Comparison of ENCODE assay signal across 15 cellular contexts in genomic region chr11:12319734-12320387, GRCh38. TPM values are rescaled to one million over a fixed set of nuclear protein-coding genes. Genes with fewer than 3 reads are reported as not detected.
DNase-seq lines count a peak whose midpoint lies in the region; TF ChIP-seq lines count a peak whose summit lies in the region.
"Had no signal": no experiment of that assay in that cellular context is flagged by ENCODE, and none has a peak within 500 bp of the region (broad histone marks: within the 10 kb centered on the region; RNA-seq: fewer than 3 reads in every experiment).

No MANE protein-coding gene starts in this region.

- intact Hi-C loops in breast epithelium (cut with DNase I; ENCODE audit: low total_unique reads): loop anchor here (1.0 to 10.0 kb wide), 2 partner anchors 22 to 575 kb away; no protein-coding TSS in a partner anchor

- H3K4me3 Mint-ChIP-seq in brain (peak overlapping the region in 2 of 5 experiments; percentile 17 to 58), type B pancreatic cell (peak overlapping the region; percentile 48)
- H3K4me3 Mint-ChIP-seq: activated CD4-positive, alpha-beta memory T cell treated with anti-CD3 and anti-CD28 coated beads, Interleukin-2, amount 10 ng/mL, durations not matched to agents 7 days and 5 days; T-helper 2 cell treated with Interferon-gamma antibody and Interleukin-4, amounts not matched to agents 5 μg/mL and 100 μg/mL, for 36 hours had no signal

- H3K4me1 ChIP-seq in suprapubic skin (peaks cover 14% of the 10 kb centered on the region), breast epithelium (no peaks in the 10 kb centered on the region)

- H3K27ac Mint-ChIP-seq in brain (peak overlapping the region; percentile 29 to 84 (median 77)), type B pancreatic cell (peak overlapping the region; percentile 52)
- H3K27ac Mint-ChIP-seq: activated CD4-positive, alpha-beta memory T cell treated with anti-CD3 and anti-CD28 coated beads, Interleukin-2, amount 10 ng/mL, durations not matched to agents 7 days and 5 days; progenitor cell of endocrine pancreas; T-helper 2 cell treated with Interferon-gamma antibody and Interleukin-4, amounts not matched to agents 5 μg/mL and 100 μg/mL, for 36 hours had no signal

- no peak for TF ChIP-seq POLR2A in suprapubic skin (IDR thresholded peaks at IDR 0.05)
- no peak for TF ChIP-seq POLR2A in breast epithelium (IDR thresholded peaks at IDR 0.05)

- DNase-seq in NCI-H82 (lab: John Stamatoyannopoulos, UW) (peak; percentile 74), NCI-H82 treated with DMSO at 0.1 percent for 48 hours (lab: John Stamatoyannopoulos, UW; ENCODE audit: unreplicated experiment) (no peak), NCI-H2107 (lab: John Stamatoyannopoulos, UW) (peak; percentile 72), type B pancreatic cell (ENCODE audit: extremely low spot score, unreplicated experiment) (no peak), suprapubic skin (ENCODE audit: low spot score in 2 of 2) (no peak), breast epithelium (ENCODE audit: low spot score in 2 of 2) (no peak), ecto neural progenitor cell (ENCODE audit: low spot score) (no peak)
- DNase-seq: activated CD4-positive, alpha-beta memory T cell treated with anti-CD3 and anti-CD28 coated beads, Interleukin-2, amount 10 ng/mL, durations not matched to agents 7 days and 5 days; KG1; mesendoderm; stimulated activated CD4-positive, alpha-beta T cell treated with anti-CD3 and anti-CD28 coated beads, Interleukin-1b, Interleukin-23, amount 100 ng/mL, for 48 hours had no signal

- H3K36me3 Mint-ChIP-seq in brain (no peaks in the 10 kb centered on the region), type B pancreatic cell (no peaks in the 10 kb centered on the region)

- peaks cover 8% of the 10 kb centered on the region for H3K27me3 Mint-ChIP-seq in brain
- no peaks in the 10 kb centered on the region for H3K27me3 Mint-ChIP-seq in type B pancreatic cell
- H3K27me3 Mint-ChIP-seq: activated CD4-positive, alpha-beta memory T cell treated with anti-CD3 and anti-CD28 coated beads, Interleukin-2, amount 10 ng/mL, durations not matched to agents 7 days and 5 days; progenitor cell of endocrine pancreas had no signal

- TF ChIP-seq CTCF in brain (conservative IDR thresholded peaks at IDR 0.05): no peak
- no peak for TF ChIP-seq CTCF in type B pancreatic cell (conservative IDR thresholded peaks at IDR 0.05)
- no peak for TF ChIP-seq CTCF in suprapubic skin (IDR thresholded peaks at IDR 0.05)
- no peak for TF ChIP-seq CTCF in breast epithelium (IDR thresholded peaks at IDR 0.05)

- TF ChIP-seq EP300 in suprapubic skin (IDR thresholded peaks at IDR 0.05): no peak

- H3K27me3 ChIP-seq in suprapubic skin: no peaks in the 10 kb centered on the region
- no peaks in the 10 kb centered on the region for H3K27me3 ChIP-seq in breast epithelium
- H3K27me3 ChIP-seq: cardiac muscle cell had no signal

- H3K4me1 Mint-ChIP-seq in brain (peaks cover 36% of the 10 kb centered on the region), type B pancreatic cell (ENCODE audit: unreplicated experiment) (peaks cover 35% of the 10 kb centered on the region)

- H3K36me3 ChIP-seq in suprapubic skin (peaks cover 11% of the 10 kb centered on the region), breast epithelium (no peaks in the 10 kb centered on the region)
- H3K36me3 ChIP-seq: cardiac muscle cell had no signal

- H3K27ac ChIP-seq in suprapubic skin (no peak overlapping the region), breast epithelium (no peak overlapping the region)
- H3K27ac ChIP-seq: cardiac muscle cell had no signal

- no peak overlapping the region for H3K4me3 ChIP-seq in suprapubic skin
- H3K4me3 ChIP-seq in breast epithelium: no peak overlapping the region
- H3K4me3 ChIP-seq: cardiac muscle cell had no signal

- H3K9me3 ChIP-seq in suprapubic skin (peaks cover 5% of the 10 kb centered on the region), breast epithelium (peaks cover 8 to 11% of the 10 kb centered on the region in 2 donors)

- 77% methylated on average over 3 of the region's 3 CpGs for WGBS in suprapubic skin

- H3K9me3 Mint-ChIP-seq in brain (peaks cover 14 to 24% (median 22%) of the 10 kb centered on the region in 5 experiments), type B pancreatic cell (peaks cover 6% of the 10 kb centered on the region)

RNA-seq across cellular contexts. Expression of gene PARVA, which starts 57.5 kb away (rescaled TPM):
- polyA plus RNA-seq in brain (ENCODE audit: insufficient read depth, low read depth, low replicate concordance): 20.0 TPM
- 32.3 and 49.4 TPM in 2 replicates for total RNA-seq in type B pancreatic cell (ENCODE audit: low replicate concordance)
- total RNA-seq in suprapubic skin: 10 to 100 TPM; 16.7 to 26.2 (median 21.4) TPM
- total RNA-seq in breast epithelium: 100 to 1,000 TPM in 1 of 3 donors, 10 to 100 TPM in 2; 50.5 to 109 (median 60.4) TPM

Comparison
In these comparisons a context has a peak if more than half of its experiments do, and no peak if none do; other contexts are left out.
1. DNase-seq: peak in NCI-H82 (single experiment) and NCI-H2107 (single experiment); none in NCI-H82 treated with DMSO at 0.1 percent for 48 hours (single experiment), type B pancreatic cell (single experiment), suprapubic skin (0 of 2), breast epithelium (0 of 2) and ecto neural progenitor cell (single experiment).